Comparison of ENCODE assay signal across 1 cellular context in genomic region chr22:49966716-49967332, GRCh38.
TF ChIP-seq lines count a peak whose summit lies in the region.

No MANE protein-coding gene starts in this region.

TF ChIP-seq in HepG2, 621 proteins besides CTCF, POLR2A, EP300 and RAD21 (continued from another document):
- TF ChIP-seq, protein P1, sequence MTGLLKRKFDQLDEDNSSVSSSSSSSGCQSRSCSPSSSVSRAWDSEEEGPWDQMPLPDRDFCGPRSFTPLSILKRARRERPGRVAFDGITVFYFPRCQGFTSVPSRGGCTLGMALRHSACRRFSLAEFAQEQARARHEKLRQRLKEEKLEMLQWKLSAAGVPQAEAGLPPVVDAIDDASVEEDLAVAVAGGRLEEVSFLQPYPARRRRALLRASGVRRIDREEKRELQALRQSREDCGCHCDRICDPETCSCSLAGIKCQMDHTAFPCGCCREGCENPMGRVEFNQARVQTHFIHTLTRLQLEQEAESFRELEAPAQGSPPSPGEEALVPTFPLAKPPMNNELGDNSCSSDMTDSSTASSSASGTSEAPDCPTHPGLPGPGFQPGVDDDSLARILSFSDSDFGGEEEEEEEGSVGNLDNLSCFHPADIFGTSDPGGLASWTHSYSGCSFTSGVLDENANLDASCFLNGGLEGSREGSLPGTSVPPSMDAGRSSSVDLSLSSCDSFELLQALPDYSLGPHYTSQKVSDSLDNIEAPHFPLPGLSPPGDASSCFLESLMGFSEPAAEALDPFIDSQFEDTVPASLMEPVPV (CRISPR knock-in tag; IDR thresholded peaks at IDR 0.05) = 0 out of 2 replicates have a peak, but pooled peaks have one; percentile 5
- TF ChIP-seq BRCA1 (CRISPR knock-in tag; IDR thresholded peaks at IDR 0.05) (no peak), ZNF343 (CRISPR knock-in tag; IDR thresholded peaks at IDR 0.05) (no peak), ZNF484 (CRISPR knock-in tag; IDR thresholded peaks at IDR 0.05; ENCODE audit: borderline replicate concordance, low read depth) (no peak), ZNF121 (CRISPR knock-in tag; IDR thresholded peaks at IDR 0.05) (no peak), ZFAT (CRISPR knock-in tag; conservative IDR thresholded peaks at IDR 0.05) (no peak), YEATS2 (CRISPR knock-in tag; IDR thresholded peaks at IDR 0.05; ENCODE audit: borderline replicate concordance) (no peak), SMYD3 (CRISPR knock-in tag; IDR thresholded peaks at IDR 0.05) (no peak), SP140L (CRISPR knock-in tag; IDR thresholded peaks at IDR 0.05; ENCODE audit: borderline replicate concordance) (no peak), RBAK (CRISPR knock-in tag; IDR thresholded peaks at IDR 0.05) (no peak), NFRKB (IDR thresholded peaks at IDR 0.05) (no peak), KDM2A (CRISPR knock-in tag; IDR thresholded peaks at IDR 0.05; ENCODE audit: borderline replicate concordance, low read depth) (no peak), RELA (CRISPR knock-in tag; IDR thresholded peaks at IDR 0.05) (no peak), ZFP82 (CRISPR knock-in tag; IDR thresholded peaks at IDR 0.05; ENCODE audit: borderline replicate concordance) (no peak), THYN1 (CRISPR knock-in tag; IDR thresholded peaks at IDR 0.05; ENCODE audit: borderline replicate concordance, low read depth) (no peak), SNRNP70 (IDR thresholded peaks at IDR 0.05; ENCODE audit: low read depth, low read length) (no peak), ZNF605 (CRISPR knock-in tag; IDR thresholded peaks at IDR 0.05) (0 out of 2 replicates have a peak, but pooled peaks have one; percentile 31), TCF12 (IDR thresholded peaks at IDR 0.05) (no peak), TCF12 (CRISPR knock-in tag; IDR thresholded peaks at IDR 0.05) (no peak), ETV6 (CRISPR knock-in tag; conservative IDR thresholded peaks at IDR 0.05) (no peak), ZFP90 (CRISPR knock-in tag; IDR thresholded peaks at IDR 0.05; ENCODE audit: borderline replicate concordance) (no peak), SNAPC2 (CRISPR knock-in tag; IDR thresholded peaks at IDR 0.05) (no peak), NPAS2 (CRISPR knock-in tag; IDR thresholded peaks at IDR 0.05; ENCODE audit: borderline replicate concordance) (no peak), HIC2 (CRISPR knock-in tag; IDR thresholded peaks at IDR 0.05; ENCODE audit: low read depth) (0 out of 2 replicates have a peak, but pooled peaks have one; percentile 21), GATAD2A (CRISPR knock-in tag; IDR thresholded peaks at IDR 0.05) (peak; percentile 17; the same call in 1 of the 2 replicates), BCL6 (CRISPR knock-in tag; IDR thresholded peaks at IDR 0.05) (no peak)
- TF ChIP-seq, protein P2, sequence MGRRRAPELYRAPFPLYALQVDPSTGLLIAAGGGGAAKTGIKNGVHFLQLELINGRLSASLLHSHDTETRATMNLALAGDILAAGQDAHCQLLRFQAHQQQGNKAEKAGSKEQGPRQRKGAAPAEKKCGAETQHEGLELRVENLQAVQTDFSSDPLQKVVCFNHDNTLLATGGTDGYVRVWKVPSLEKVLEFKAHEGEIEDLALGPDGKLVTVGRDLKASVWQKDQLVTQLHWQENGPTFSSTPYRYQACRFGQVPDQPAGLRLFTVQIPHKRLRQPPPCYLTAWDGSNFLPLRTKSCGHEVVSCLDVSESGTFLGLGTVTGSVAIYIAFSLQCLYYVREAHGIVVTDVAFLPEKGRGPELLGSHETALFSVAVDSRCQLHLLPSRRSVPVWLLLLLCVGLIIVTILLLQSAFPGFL (CRISPR knock-in tag; IDR thresholded peaks at IDR 0.05) = no peak
- TF ChIP-seq, protein P3, sequence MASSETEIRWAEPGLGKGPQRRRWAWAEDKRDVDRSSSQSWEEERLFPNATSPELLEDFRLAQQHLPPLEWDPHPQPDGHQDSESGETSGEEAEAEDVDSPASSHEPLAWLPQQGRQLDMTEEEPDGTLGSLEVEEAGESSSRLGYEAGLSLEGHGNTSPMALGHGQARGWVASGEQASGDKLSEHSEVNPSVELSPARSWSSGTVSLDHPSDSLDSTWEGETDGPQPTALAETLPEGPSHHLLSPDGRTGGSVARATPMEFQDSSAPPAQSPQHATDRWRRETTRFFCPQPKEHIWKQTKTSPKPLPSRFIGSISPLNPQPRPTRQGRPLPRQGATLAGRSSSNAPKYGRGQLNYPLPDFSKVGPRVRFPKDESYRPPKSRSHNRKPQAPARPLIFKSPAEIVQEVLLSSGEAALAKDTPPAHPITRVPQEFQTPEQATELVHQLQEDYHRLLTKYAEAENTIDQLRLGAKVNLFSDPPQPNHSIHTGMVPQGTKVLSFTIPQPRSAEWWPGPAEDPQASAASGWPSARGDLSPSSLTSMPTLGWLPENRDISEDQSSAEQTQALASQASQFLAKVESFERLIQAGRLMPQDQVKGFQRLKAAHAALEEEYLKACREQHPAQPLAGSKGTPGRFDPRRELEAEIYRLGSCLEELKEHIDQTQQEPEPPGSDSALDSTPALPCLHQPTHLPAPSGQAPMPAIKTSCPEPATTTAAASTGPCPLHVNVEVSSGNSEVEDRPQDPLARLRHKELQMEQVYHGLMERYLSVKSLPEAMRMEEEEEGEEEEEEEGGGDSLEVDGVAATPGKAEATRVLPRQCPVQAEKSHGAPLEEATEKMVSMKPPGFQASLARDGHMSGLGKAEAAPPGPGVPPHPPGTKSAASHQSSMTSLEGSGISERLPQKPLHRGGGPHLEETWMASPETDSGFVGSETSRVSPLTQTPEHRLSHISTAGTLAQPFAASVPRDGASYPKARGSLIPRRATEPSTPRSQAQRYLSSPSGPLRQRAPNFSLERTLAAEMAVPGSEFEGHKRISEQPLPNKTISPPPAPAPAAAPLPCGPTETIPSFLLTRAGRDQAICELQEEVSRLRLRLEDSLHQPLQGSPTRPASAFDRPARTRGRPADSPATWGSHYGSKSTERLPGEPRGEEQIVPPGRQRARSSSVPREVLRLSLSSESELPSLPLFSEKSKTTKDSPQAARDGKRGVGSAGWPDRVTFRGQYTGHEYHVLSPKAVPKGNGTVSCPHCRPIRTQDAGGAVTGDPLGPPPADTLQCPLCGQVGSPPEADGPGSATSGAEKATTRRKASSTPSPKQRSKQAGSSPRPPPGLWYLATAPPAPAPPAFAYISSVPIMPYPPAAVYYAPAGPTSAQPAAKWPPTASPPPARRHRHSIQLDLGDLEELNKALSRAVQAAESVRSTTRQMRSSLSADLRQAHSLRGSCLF (CRISPR knock-in tag; IDR thresholded peaks at IDR 0.05; ENCODE audit: borderline replicate concordance) = no peak
- TF ChIP-seq, protein P4, sequence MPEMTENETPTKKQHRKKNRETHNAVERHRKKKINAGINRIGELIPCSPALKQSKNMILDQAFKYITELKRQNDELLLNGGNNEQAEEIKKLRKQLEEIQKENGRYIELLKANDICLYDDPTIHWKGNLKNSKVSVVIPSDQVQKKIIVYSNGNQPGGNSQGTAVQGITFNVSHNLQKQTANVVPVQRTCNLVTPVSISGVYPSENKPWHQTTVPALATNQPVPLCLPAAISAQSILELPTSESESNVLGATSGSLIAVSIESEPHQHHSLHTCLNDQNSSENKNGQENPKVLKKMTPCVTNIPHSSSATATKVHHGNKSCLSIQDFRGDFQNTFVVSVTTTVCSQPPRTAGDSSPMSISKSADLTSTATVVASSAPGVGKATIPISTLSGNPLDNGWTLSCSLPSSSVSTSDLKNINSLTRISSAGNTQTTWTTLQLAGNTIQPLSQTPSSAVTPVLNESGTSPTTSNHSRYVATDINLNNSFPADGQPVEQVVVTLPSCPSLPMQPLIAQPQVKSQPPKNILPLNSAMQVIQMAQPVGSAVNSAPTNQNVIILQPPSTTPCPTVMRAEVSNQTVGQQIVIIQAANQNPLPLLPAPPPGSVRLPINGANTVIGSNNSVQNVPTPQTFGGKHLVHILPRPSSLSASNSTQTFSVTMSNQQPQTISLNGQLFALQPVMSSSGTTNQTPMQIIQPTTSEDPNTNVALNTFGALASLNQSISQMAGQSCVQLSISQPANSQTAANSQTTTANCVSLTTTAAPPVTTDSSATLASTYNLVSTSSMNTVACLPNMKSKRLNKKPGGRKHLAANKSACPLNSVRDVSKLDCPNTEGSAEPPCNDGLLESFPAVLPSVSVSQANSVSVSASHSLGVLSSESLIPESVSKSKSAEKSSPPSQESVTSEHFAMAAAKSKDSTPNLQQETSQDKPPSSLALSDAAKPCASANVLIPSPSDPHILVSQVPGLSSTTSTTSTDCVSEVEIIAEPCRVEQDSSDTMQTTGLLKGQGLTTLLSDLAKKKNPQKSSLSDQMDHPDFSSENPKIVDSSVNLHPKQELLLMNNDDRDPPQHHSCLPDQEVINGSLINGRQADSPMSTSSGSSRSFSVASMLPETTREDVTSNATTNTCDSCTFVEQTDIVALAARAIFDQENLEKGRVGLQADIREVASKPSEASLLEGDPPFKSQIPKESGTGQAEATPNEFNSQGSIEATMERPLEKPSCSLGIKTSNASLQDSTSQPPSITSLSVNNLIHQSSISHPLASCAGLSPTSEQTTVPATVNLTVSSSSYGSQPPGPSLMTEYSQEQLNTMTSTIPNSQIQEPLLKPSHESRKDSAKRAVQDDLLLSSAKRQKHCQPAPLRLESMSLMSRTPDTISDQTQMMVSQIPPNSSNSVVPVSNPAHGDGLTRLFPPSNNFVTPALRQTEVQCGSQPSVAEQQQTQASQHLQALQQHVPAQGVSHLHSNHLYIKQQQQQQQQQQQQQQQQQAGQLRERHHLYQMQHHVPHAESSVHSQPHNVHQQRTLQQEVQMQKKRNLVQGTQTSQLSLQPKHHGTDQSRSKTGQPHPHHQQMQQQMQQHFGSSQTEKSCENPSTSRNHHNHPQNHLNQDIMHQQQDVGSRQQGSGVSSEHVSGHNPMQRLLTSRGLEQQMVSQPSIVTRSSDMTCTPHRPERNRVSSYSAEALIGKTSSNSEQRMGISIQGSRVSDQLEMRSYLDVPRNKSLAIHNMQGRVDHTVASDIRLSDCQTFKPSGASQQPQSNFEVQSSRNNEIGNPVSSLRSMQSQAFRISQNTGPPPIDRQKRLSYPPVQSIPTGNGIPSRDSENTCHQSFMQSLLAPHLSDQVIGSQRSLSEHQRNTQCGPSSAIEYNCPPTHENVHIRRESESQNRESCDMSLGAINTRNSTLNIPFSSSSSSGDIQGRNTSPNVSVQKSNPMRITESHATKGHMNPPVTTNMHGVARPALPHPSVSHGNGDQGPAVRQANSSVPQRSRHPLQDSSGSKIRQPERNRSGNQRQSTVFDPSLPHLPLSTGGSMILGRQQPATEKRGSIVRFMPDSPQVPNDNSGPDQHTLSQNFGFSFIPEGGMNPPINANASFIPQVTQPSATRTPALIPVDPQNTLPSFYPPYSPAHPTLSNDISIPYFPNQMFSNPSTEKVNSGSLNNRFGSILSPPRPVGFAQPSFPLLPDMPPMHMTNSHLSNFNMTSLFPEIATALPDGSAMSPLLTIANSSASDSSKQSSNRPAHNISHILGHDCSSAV (CRISPR knock-in tag; IDR thresholded peaks at IDR 0.05; ENCODE audit: borderline replicate concordance) = no peak; the same call in 1 of the 2 replicates
